ENCODE assay signal across 19 cellular contexts in genomic region chr4:177313263-177313662, GRCh38. TPM values are rescaled to one million over a fixed set of nuclear protein-coding genes. Genes with fewer than 3 reads are reported as not detected.
A peak's percentile ranks its signal among the peaks of the same experiment; 100 is the strongest.
DNase-seq lines count a peak whose midpoint lies in the region; ATAC-seq lines count a peak whose summit lies in the region.
"Had no signal": no experiment of that assay in that cellular context is flagged by ENCODE, and none has a peak within 500 bp of the region (broad histone marks: within the 10 kb centered on the region; RNA-seq: fewer than 3 reads in every experiment).

No MANE protein-coding gene starts in this region.

- ATAC-seq in stimulated activated effector memory CD8-positive, alpha-beta T cell treated with anti-CD3 and anti-CD28 coated beads, Interleukin-12 subunit alpha, Interleukin-12 subunit beta, amount 100 ng/mL, for 72 hours, result no peak
- ATAC-seq: activated CD8-positive, alpha-beta memory T cell treated with anti-CD3 and anti-CD28 coated beads, Interleukin-2, amount 10 ng/mL, durations not matched to agents 7 days and 5 days; left lobe of liver; stimulated activated memory B cell treated with anti-CD40 and anti-IgM and Interleukin-4, amounts not matched to agents 10 μg/mL and 1 μg/mL and 100 μg/mL, for 72 hours had no signal

- intact Hi-C loops in activated T-helper 2 cell treated with anti-CD3 and anti-CD28 coated beads, Interferon-gamma antibody, Interleukin-2, Interleukin-4, amounts not matched to agents 10 μg/mL and 5 μg/mL and 100 μg/mL, durations not matched to agents 14 hours and 24 hours and 36 hours (cut with micrococcal nuclease), result loop anchor here (10.0 kb wide), 1 partner anchor 988 kb away; no protein-coding TSS in a partner anchor

- H3K4me1 Mint-ChIP-seq in activated T-helper 2 cell treated with anti-CD3 and anti-CD28 coated beads, Interferon-gamma antibody, Interleukin-2, Interleukin-4, amounts not matched to agents 10 μg/mL and 5 μg/mL and 100 μg/mL, durations not matched to agents 14 hours and 24 hours and 36 hours (ENCODE audit: low read depth), result peaks cover 75% of the 10 kb centered on the region
- H3K4me1 Mint-ChIP-seq in stimulated activated effector memory CD8-positive, alpha-beta T cell treated with anti-CD3 and anti-CD28 coated beads, Interleukin-12 subunit alpha, Interleukin-12 subunit beta, amount 100 ng/mL, for 72 hours, result peaks cover 36% of the 10 kb centered on the region

- peaks cover 31% of the 10 kb centered on the region for H3K36me3 Mint-ChIP-seq in activated T-helper 2 cell treated with anti-CD3 and anti-CD28 coated beads, Interferon-gamma antibody, Interleukin-2, Interleukin-4, amounts not matched to agents 10 μg/mL and 5 μg/mL and 100 μg/mL, durations not matched to agents 14 hours and 24 hours and 36 hours (ENCODE audit: low read depth)
- peaks cover 9% of the 10 kb centered on the region for H3K36me3 Mint-ChIP-seq in stimulated activated effector memory CD8-positive, alpha-beta T cell treated with anti-CD3 and anti-CD28 coated beads, Interleukin-12 subunit alpha, Interleukin-12 subunit beta, amount 100 ng/mL, for 72 hours
- H3K36me3 Mint-ChIP-seq: stimulated activated memory B cell treated with anti-CD40 and anti-IgM and Interleukin-4, amounts not matched to agents 10 μg/mL and 1 μg/mL and 100 μg/mL, for 72 hours had no signal

- no peaks in the 10 kb centered on the region for H3K27me3 Mint-ChIP-seq in activated T-helper 2 cell treated with anti-CD3 and anti-CD28 coated beads, Interferon-gamma antibody, Interleukin-2, Interleukin-4, amounts not matched to agents 10 μg/mL and 5 μg/mL and 100 μg/mL, durations not matched to agents 14 hours and 24 hours and 36 hours (ENCODE audit: low read depth)
- H3K27me3 Mint-ChIP-seq: activated CD8-positive, alpha-beta memory T cell treated with anti-CD3 and anti-CD28 coated beads, Interleukin-2, amount 10 ng/mL, durations not matched to agents 7 days and 5 days; stimulated activated memory B cell treated with anti-CD40 and anti-IgM and Interleukin-4, amounts not matched to agents 10 μg/mL and 1 μg/mL and 100 μg/mL, for 72 hours had no signal

- H3K9me3 Mint-ChIP-seq in activated T-helper 2 cell treated with anti-CD3 and anti-CD28 coated beads, Interferon-gamma antibody, Interleukin-2, Interleukin-4, amounts not matched to agents 10 μg/mL and 5 μg/mL and 100 μg/mL, durations not matched to agents 14 hours and 24 hours and 36 hours, result no peaks in the 10 kb centered on the region
- H3K9me3 Mint-ChIP-seq in stimulated activated effector memory CD8-positive, alpha-beta T cell treated with anti-CD3 and anti-CD28 coated beads, Interleukin-12 subunit alpha, Interleukin-12 subunit beta, amount 100 ng/mL, for 72 hours, result no peaks in the 10 kb centered on the region
- H3K9me3 Mint-ChIP-seq: stimulated activated memory B cell treated with anti-CD40 and anti-IgM and Interleukin-4, amounts not matched to agents 10 μg/mL and 1 μg/mL and 100 μg/mL, for 72 hours had no signal

- peak overlapping the region; percentile 97 for H3K27ac ChIP-seq in KOPT-K1 (ENCODE audit: low read depth, low read length, poor library complexity, severe bottlenecking)
- H3K27ac ChIP-seq: BLaER1 treated with 17β-estradiol and CSF1 and Interleukin-3, amounts not matched to agents 10 nM and 100 nM; neutrophil; thoracic aorta had no signal

- no peaks in the 10 kb centered on the region for H3K9me3 ChIP-seq in KOPT-K1 (ENCODE audit: insufficient read depth, low read length, poor library complexity, severe bottlenecking)
- H3K9me3 ChIP-seq: neutrophil, thoracic aorta had no signal

- H3K27ac Mint-ChIP-seq in activated T-helper 2 cell treated with anti-CD3 and anti-CD28 coated beads, Interferon-gamma antibody, Interleukin-2, Interleukin-4, amounts not matched to agents 10 μg/mL and 5 μg/mL and 100 μg/mL, durations not matched to agents 14 hours and 24 hours and 36 hours, result no peak overlapping the region
- no peak overlapping the region for H3K27ac Mint-ChIP-seq in stimulated activated effector memory CD8-positive, alpha-beta T cell treated with anti-CD3 and anti-CD28 coated beads, Interleukin-12 subunit alpha, Interleukin-12 subunit beta, amount 100 ng/mL, for 72 hours
- H3K27ac Mint-ChIP-seq: activated CD8-positive, alpha-beta memory T cell treated with anti-CD3 and anti-CD28 coated beads, Interleukin-2, amount 10 ng/mL, durations not matched to agents 7 days and 5 days; stimulated activated memory B cell treated with anti-CD40 and anti-IgM and Interleukin-4, amounts not matched to agents 10 μg/mL and 1 μg/mL and 100 μg/mL, for 72 hours had no signal

- H3K4me3 Mint-ChIP-seq in activated T-helper 2 cell treated with anti-CD3 and anti-CD28 coated beads, Interferon-gamma antibody, Interleukin-2, Interleukin-4, amounts not matched to agents 10 μg/mL and 5 μg/mL and 100 μg/mL, durations not matched to agents 14 hours and 24 hours and 36 hours (ENCODE audit: low read depth), result peak overlapping the region; percentile 3
- H3K4me3 Mint-ChIP-seq in stimulated activated effector memory CD8-positive, alpha-beta T cell treated with anti-CD3 and anti-CD28 coated beads, Interleukin-12 subunit alpha, Interleukin-12 subunit beta, amount 100 ng/mL, for 72 hours, result no peak overlapping the region
- H3K4me3 Mint-ChIP-seq: activated CD8-positive, alpha-beta memory T cell treated with anti-CD3 and anti-CD28 coated beads, Interleukin-2, amount 10 ng/mL, durations not matched to agents 7 days and 5 days; stimulated activated memory B cell treated with anti-CD40 and anti-IgM and Interleukin-4, amounts not matched to agents 10 μg/mL and 1 μg/mL and 100 μg/mL, for 72 hours had no signal

- peaks cover 45% of the 10 kb centered on the region for H3K36me3 ChIP-seq in KOPT-K1 (ENCODE audit: insufficient read depth, low read length)
- H3K36me3 ChIP-seq: neutrophil, thoracic aorta had no signal

- DNase-seq in EH (ENCODE audit: low read depth), result peak; percentile 59
- DNase-seq in activated T-helper 2 cell treated with anti-CD3 and anti-CD28 coated beads, Interferon-gamma antibody, Interleukin-2, Interleukin-4, amounts not matched to agents 10 μg/mL and 5 μg/mL and 100 μg/mL, durations not matched to agents 14 hours and 24 hours and 36 hours (ENCODE audit: low spot score), result no peak
- peak; percentile 49 for DNase-seq in iris pigment epithelial cell (ENCODE audit: low read depth)
- DNase-seq in activated CD4-positive, alpha-beta T cell treated with anti-CD3 and anti-CD28 coated beads, Interleukin-2, amount 50 U/mL, for 4 hours, result no peak
- DNase-seq in amniotic stem cell (lab: John Stamatoyannopoulos, UW), result no peak
- no peak for DNase-seq in stimulated activated effector memory CD8-positive, alpha-beta T cell treated with anti-CD3 and anti-CD28 coated beads, Interleukin-12 subunit alpha, Interleukin-12 subunit beta, amount 100 ng/mL, for 72 hours (ENCODE audit: low spot score in 2 of 2)
- DNase-seq: activated CD8-positive, alpha-beta memory T cell treated with anti-CD3 and anti-CD28 coated beads, Interleukin-2, amount 10 ng/mL, durations not matched to agents 7 days and 5 days; activated effector memory CD4-positive, alpha-beta T cell treated with Interleukin-2 at 50 U/mL for 16 hours; effector memory CD4-positive, alpha-beta T cell; foreskin melanocyte; NCI-H1048; NCI-H2107; NCI-H526 had no signal

RNA-seq across cellular contexts. Expression of gene NEIL3, which starts 3.6 kb away (rescaled TPM):
- total RNA-seq in activated T-helper 2 cell treated with anti-CD3 and anti-CD28 coated beads, Interferon-gamma antibody, Interleukin-2, Interleukin-4, amounts not matched to agents 10 μg/mL and 5 μg/mL and 100 μg/mL, durations not matched to agents 14 hours and 24 hours and 36 hours, result 18.2 and 18.5 TPM in 2 replicates
- total RNA-seq: thoracic aorta had no signal

Comparison
In these comparisons a context has a peak if more than half of its experiments do, and no peak if none do; other contexts are left out.
1. DNase-seq: peak in EH (single experiment) and iris pigment epithelial cell (single experiment); none in activated T-helper 2 cell treated with anti-CD3 and anti-CD28 coated beads, Interferon-gamma antibody, Interleukin-2, Interleukin-4, amounts not matched to agents 10 μg/mL and 5 μg/mL and 100 μg/mL, durations not matched to agents 14 hours and 24 hours and 36 hours (single experiment), activated CD4-positive, alpha-beta T cell treated with anti-CD3 and anti-CD28 coated beads, Interleukin-2, amount 50 U/mL, for 4 hours (0 of 2), amniotic stem cell (single experiment) and stimulated activated effector memory CD8-positive, alpha-beta T cell treated with anti-CD3 and anti-CD28 coated beads, Interleukin-12 subunit alpha, Interleukin-12 subunit beta, amount 100 ng/mL, for 72 hours (0 of 2).